In genomic region chr3:186570096-186570940, GRCh38 we compare ENCODE assay signal across 8 cellular contexts. TPM values are rescaled to one million over a fixed set of nuclear protein-coding genes. Genes with fewer than 3 reads are reported as not detected.
DNase-seq lines count a peak whose midpoint lies in the region; ATAC-seq, FAIRE-seq and TF ChIP-seq lines count a peak whose summit lies in the region.

DNAJB11 (plus strand) TSS chr3:186570720; CDS start chr3:186570898, 178 bp downstream.

- TF ChIP-seq CTCF in Loucy (conservative IDR thresholded peaks at IDR 0.05; ENCODE audit: low read length) (no peak), fibroblast of mammary gland (conservative IDR thresholded peaks at IDR 0.05; ENCODE audit: control insufficient read depth, insufficient read depth, low read depth, low read length) (no peak)

- DNase-seq in EL (peak; percentile 100), H54 (ENCODE audit: insufficient read length, low spot score) (peak; percentile 99), fibroblast of mammary gland (ENCODE audit: low read depth) (peak; percentile 100)
- DNase-seq in activated T-helper 9 cell treated with anti-CD3 and anti-CD28 coated beads, Interleukin-2, amount 50 U/mL, for 16 hours (ENCODE audit: low read depth): peak; percentile 97
- peak; percentile 92 to 99 (median 98) for DNase-seq in naive thymus-derived CD8-positive, alpha-beta T cell
- DNase-seq in stimulated activated naive CD4-positive, alpha-beta T cell (lab: John Stamatoyannopoulos, UW): peak; percentile 91 to 99 (median 98)

- peaks cover 26% of the 10 kb centered on the region for H3K36me3 ChIP-seq in Loucy (ENCODE audit: insufficient read depth, low read length)

- POLR2A ChIA-PET in naive thymus-derived CD8-positive, alpha-beta T cell (lab: Charles Lee): interaction anchor here (0.9 to 5.6 kb wide), 9 partner anchors 8 to 984 kb away, joined by 3 to 85 read pairs (median 5); partner anchors contain the start of genes EIF4A2, SENP2 and TRA2B

- peak within 1 kb of the TSS; percentile 93 for H3K4me3 ChIP-seq in Loucy (ENCODE audit: low read length, poor library complexity, severe bottlenecking)
- peak within 1 kb of the TSS; percentile 94 for H3K4me3 ChIP-seq in fibroblast of mammary gland (ENCODE audit: control insufficient read depth, low read depth, low read length)

- peaks cover 36% of the 10 kb centered on the region for H4K20me1 ChIP-seq in Loucy (ENCODE audit: insufficient read depth, low read length, poor library complexity, severe bottlenecking)

- peak within 1 kb of the TSS; percentile 91 for H3K9ac ChIP-seq in Loucy (ENCODE audit: low read depth, low read length, poor library complexity, severe bottlenecking)

- no peaks in the 10 kb centered on the region for H3K9me3 ChIP-seq in Loucy (ENCODE audit: insufficient read depth, low read depth, low read length)

- TF ChIP-seq POLR2A in H54 (IDR thresholded peaks at IDR 0.05; ENCODE audit: low read depth, low read length) (peak; percentile 58; the same call in 1 of the 2 replicates), Raji (IDR thresholded peaks at IDR 0.05; ENCODE audit: insufficient read depth, low read depth, low read length) (peak; percentile 96)

- FAIRE-seq in H54 (lab: Jason Lieb, UNC): peak; percentile 100

- no peaks in the 10 kb centered on the region for H3K9me3 Mint-ChIP-seq in naive thymus-derived CD8-positive, alpha-beta T cell

- H3K27me3 Mint-ChIP-seq in naive thymus-derived CD8-positive, alpha-beta T cell: no peaks in the 10 kb centered on the region

- no peaks in the 10 kb centered on the region for H3K9me2 ChIP-seq in Loucy (replicated peaks; ENCODE audit: low read depth, low read length)

- H2AFZ ChIP-seq in Loucy (ENCODE audit: low read length): peak within 1 kb of the TSS; percentile 82

- H3K36me3 Mint-ChIP-seq in naive thymus-derived CD8-positive, alpha-beta T cell: peaks cover 0 to 30% (median 8%) of the 10 kb centered on the region in 3 donors

- H3K4me3 Mint-ChIP-seq in naive thymus-derived CD8-positive, alpha-beta T cell: peak within 1 kb of the TSS; percentile 91 to 99 (median 96)

- peak within 1 kb of the TSS; percentile 97 for H3K4me2 ChIP-seq in Loucy (ENCODE audit: low read depth, low read length, poor library complexity, severe bottlenecking)

- H3K79me2 ChIP-seq in Loucy (ENCODE audit: insufficient read depth, low read length): peaks cover 77% of the 10 kb centered on the region

- H3K27me3 ChIP-seq in Loucy (ENCODE audit: insufficient read depth, low read length, poor library complexity, severe bottlenecking): no peaks in the 10 kb centered on the region

- peaks cover 28 to 65% (median 53%) of the 10 kb centered on the region in 4 donors for H3K4me1 Mint-ChIP-seq in naive thymus-derived CD8-positive, alpha-beta T cell

- H3F3A ChIP-seq in Loucy (ENCODE audit: low read depth): no peaks in the 10 kb centered on the region

- ATAC-seq in naive thymus-derived CD8-positive, alpha-beta T cell: peak; percentile 84 to 86

- peak within 1 kb of the TSS; percentile 78 to 99 (median 98) for H3K27ac Mint-ChIP-seq in naive thymus-derived CD8-positive, alpha-beta T cell

- peaks cover 48% of the 10 kb centered on the region for H3K4me1 ChIP-seq in Loucy (ENCODE audit: insufficient read depth, low read length, poor library complexity, severe bottlenecking)

RNA-seq across cellular contexts. Expression of gene DNAJB11, which starts in this region (rescaled TPM):
- 10 to 100 TPM; 30.0 to 31.7 TPM for total RNA-seq in naive thymus-derived CD8-positive, alpha-beta T cell
- polyA plus RNA-seq in naive thymus-derived CD8-positive, alpha-beta T cell: 10 to 100 TPM; 31.0 to 41.1 (median 31.4) TPM

Comparison
In these comparisons a context has a peak if more than half of its experiments do, and no peak if none do; other contexts are left out.
1. Peak in every context shown above with its lines: DNase-seq, ATAC-seq and H3K4me3 ChIP-seq.